Comparison of ENCODE assay signal across 15 cellular contexts in genomic region chr5:173704615-173705511, GRCh38.
DNase-seq lines count a peak whose midpoint lies in the region; ATAC-seq and TF ChIP-seq lines count a peak whose summit lies in the region.
"Had no signal": no experiment of that assay in that cellular context is flagged by ENCODE, and none has a peak within 500 bp of the region (broad histone marks: within the 10 kb centered on the region; RNA-seq: fewer than 3 reads in every experiment).

No MANE protein-coding gene starts in this region.

- H3K4me3 Mint-ChIP-seq in glutamatergic neuron (ENCODE audit: unreplicated experiment), result peak overlapping the region; percentile 5
- no peak overlapping the region for H3K4me3 Mint-ChIP-seq in natural killer cell
- H3K4me3 Mint-ChIP-seq: CD14-positive monocyte had no signal

- no peak for TF ChIP-seq CTCF in OCI-LY1 (IDR thresholded peaks at IDR 0.05; ENCODE audit: low read length)
- TF ChIP-seq CTCF in glutamatergic neuron (IDR thresholded peaks at IDR 0.05; ENCODE audit: partially characterized antibody, unreplicated experiment), result no peak
- no peak for TF ChIP-seq CTCF in smooth muscle cell (IDR thresholded peaks at IDR 0.05; ENCODE audit: borderline replicate concordance, insufficient read depth, poor library complexity, severe bottlenecking)
- no peak for TF ChIP-seq CTCF in natural killer cell (IDR thresholded peaks at IDR 0.05)

- intact Hi-C loops in natural killer cell (cut with micrococcal nuclease), result no loop called here

- H4K20me1 ChIP-seq in BLaER1 (no peaks in the 10 kb centered on the region), OCI-LY1 (ENCODE audit: insufficient read depth, low read length) (no peaks in the 10 kb centered on the region), smooth muscle cell (ENCODE audit: low read depth) (no peaks in the 10 kb centered on the region)

- H3K4me3 ChIP-seq in BLaER1 (no peak overlapping the region), OCI-LY1 (ENCODE audit: low read depth, low read length, poor library complexity, severe bottlenecking) (no peak overlapping the region), subcutaneous abdominal adipose tissue (ENCODE audit: low read depth in 1 of 5, low read length in 5 of 5) (no peak overlapping the region), smooth muscle cell (no peak overlapping the region)

- 94% methylated on average over 22 of the region's 22 CpGs for WGBS in smooth muscle cell (ENCODE audit: low lambda C conversion rate)

- H3K9me3 ChIP-seq in BLaER1, result no peaks in the 10 kb centered on the region
- no peaks in the 10 kb centered on the region for H3K9me3 ChIP-seq in OCI-LY1 (ENCODE audit: low read length)
- no peaks in the 10 kb centered on the region for H3K9me3 ChIP-seq in subcutaneous abdominal adipose tissue (ENCODE audit: control insufficient read depth in 5 of 5, low read length in 5 of 5)
- H3K9me3 ChIP-seq in smooth muscle cell (replicated peaks; ENCODE audit: low read depth), result no peaks in the 10 kb centered on the region

- peak overlapping the region; percentile 73 for H3K4me2 ChIP-seq in BLaER1
- H3K4me2 ChIP-seq in OCI-LY1 (ENCODE audit: low read length), result peak overlapping the region; percentile 59; the same call in 1 of the 2 replicates
- no peak overlapping the region for H3K4me2 ChIP-seq in smooth muscle cell

- H3K36me3 ChIP-seq in BLaER1 (no peaks in the 10 kb centered on the region), OCI-LY1 (ENCODE audit: insufficient read depth, low read length) (peaks cover 5% of the 10 kb centered on the region; the same call in 1 of the 2 replicates), subcutaneous abdominal adipose tissue (ENCODE audit: control insufficient read depth in 5 of 5, insufficient read depth in 5 of 5, low read length in 5 of 5) (no peaks in the 10 kb centered on the region), smooth muscle cell (ENCODE audit: low read depth) (no peaks in the 10 kb centered on the region)

- H2AFZ ChIP-seq in OCI-LY1 (ENCODE audit: low read length) (no peak overlapping the region), smooth muscle cell (ENCODE audit: low read depth) (no peak overlapping the region)

- no peak for ATAC-seq in natural killer cell
- ATAC-seq: SK-N-SH treated with all-trans-retinoic acid at 6 μM for 48 hours had no signal

- H3K9me3 Mint-ChIP-seq in glutamatergic neuron (ENCODE audit: unreplicated experiment) (peaks cover 6% of the 10 kb centered on the region), natural killer cell (no peaks in the 10 kb centered on the region)

- no peaks in the 10 kb centered on the region for H3K9me2 ChIP-seq in OCI-LY1 (ENCODE audit: low read depth, low read length)

- H3K36me3 Mint-ChIP-seq in glutamatergic neuron (ENCODE audit: unreplicated experiment) (no peaks in the 10 kb centered on the region), natural killer cell (no peaks in the 10 kb centered on the region)
- H3K36me3 Mint-ChIP-seq: CD14-positive monocyte had no signal

- H3K27ac Mint-ChIP-seq in glutamatergic neuron (ENCODE audit: unreplicated experiment), result peak overlapping the region; percentile 23
- no peak overlapping the region for H3K27ac Mint-ChIP-seq in natural killer cell

- H3K4me1 ChIP-seq in BLaER1 (peaks cover 61% of the 10 kb centered on the region), OCI-LY1 (ENCODE audit: insufficient read depth, low read length, severe bottlenecking) (peaks cover 100% of the 10 kb centered on the region), subcutaneous abdominal adipose tissue (ENCODE audit: control insufficient read depth in 5 of 5, insufficient read depth in 5 of 5, low read length in 5 of 5) (peaks cover 7 to 66% (median 35%) of the 10 kb centered on the region in 5 donors), smooth muscle cell (ENCODE audit: low read depth) (no peaks in the 10 kb centered on the region)

- DNase-seq in glutamatergic neuron, result no peak
- no peak for DNase-seq in smooth muscle cell (lab: John Stamatoyannopoulos, UW; ENCODE audit: unreplicated experiment)
- no peak for DNase-seq in natural killer cell
- no peak for DNase-seq in NCI-H1092 (lab: John Stamatoyannopoulos, UW)
- DNase-seq: GDM1, MV-4-11, NCI-H1694, NCI-H2081, NCI-H2171 treated with DMSO at 0.1 percent for 48 hours, NCI-H524 treated with DMSO at 0.1 percent for 48 hours had no signal

- 0 out of 2 replicates have a peak overlapping the region, but pooled peaks have one; percentile 52 for H3K27ac ChIP-seq in BLaER1
- H3K27ac ChIP-seq in OCI-LY1 (ENCODE audit: low read depth, low read length, poor library complexity, severe bottlenecking), result peak overlapping the region; percentile 97
- peak overlapping the region; percentile 84 for H3K27ac ChIP-seq in subcutaneous abdominal adipose tissue (ENCODE audit: low read depth, low read length)
- H3K27ac ChIP-seq in smooth muscle cell (ENCODE audit: low read depth), result no peak overlapping the region

- H3K27me3 ChIP-seq in BLaER1, result no peaks in the 10 kb centered on the region
- no peaks in the 10 kb centered on the region for H3K27me3 ChIP-seq in OCI-LY1 (ENCODE audit: insufficient read depth, low read length)
- H3K27me3 ChIP-seq in subcutaneous abdominal adipose tissue (ENCODE audit: control insufficient read depth in 5 of 5, insufficient read depth in 4 of 5, low read length in 5 of 5), result no peaks in the 10 kb centered on the region
- no peaks in the 10 kb centered on the region for H3K27me3 ChIP-seq in smooth muscle cell (ENCODE audit: low read depth)

- H3K79me2 ChIP-seq in OCI-LY1 (ENCODE audit: insufficient read depth, low read length) (no peaks in the 10 kb centered on the region), smooth muscle cell (ENCODE audit: low read depth) (no peaks in the 10 kb centered on the region)

- H3K9ac ChIP-seq in BLaER1 (no peak overlapping the region), OCI-LY1 (ENCODE audit: low read length) (peak overlapping the region; percentile 54), subcutaneous abdominal adipose tissue (ENCODE audit: low read length in 5 of 5) (no peak overlapping the region), smooth muscle cell (ENCODE audit: low read depth) (no peak overlapping the region)

- H3K27me3 Mint-ChIP-seq in glutamatergic neuron (ENCODE audit: unreplicated experiment), result peaks cover 2% of the 10 kb centered on the region
- no peaks in the 10 kb centered on the region for H3K27me3 Mint-ChIP-seq in natural killer cell (ENCODE audit: low read depth in 2 of 2)

- H3K4me1 Mint-ChIP-seq in glutamatergic neuron (ENCODE audit: low read depth, unreplicated experiment) (peaks cover 38% of the 10 kb centered on the region), natural killer cell (no peaks in the 10 kb centered on the region)
- H3K4me1 Mint-ChIP-seq: CD14-positive monocyte had no signal

- no peaks in the 10 kb centered on the region for H3F3A ChIP-seq in OCI-LY1 (ENCODE audit: insufficient read depth, low read length)
- H3F3A ChIP-seq in smooth muscle cell (ENCODE audit: low read depth), result no peaks in the 10 kb centered on the region
